Comparison of ENCODE assay signal across 1 cellular context in genomic region chr6:127365874-127366273, GRCh38.
TF ChIP-seq lines count a peak whose summit lies in the region.

No MANE protein-coding gene starts in this region.

TF ChIP-seq in K562, 482 proteins besides CTCF, POLR2A, EP300 and RAD21:
- TF ChIP-seq ZNF707 (CRISPR knock-in tag; conservative IDR thresholded peaks at IDR 0.05): no peak
- TF ChIP-seq POLR2AphosphoS5 (IDR thresholded peaks at IDR 0.05; ENCODE audit: control insufficient read depth, insufficient read depth, low read depth, low read length): no peak
- TF ChIP-seq, protein P1, sequence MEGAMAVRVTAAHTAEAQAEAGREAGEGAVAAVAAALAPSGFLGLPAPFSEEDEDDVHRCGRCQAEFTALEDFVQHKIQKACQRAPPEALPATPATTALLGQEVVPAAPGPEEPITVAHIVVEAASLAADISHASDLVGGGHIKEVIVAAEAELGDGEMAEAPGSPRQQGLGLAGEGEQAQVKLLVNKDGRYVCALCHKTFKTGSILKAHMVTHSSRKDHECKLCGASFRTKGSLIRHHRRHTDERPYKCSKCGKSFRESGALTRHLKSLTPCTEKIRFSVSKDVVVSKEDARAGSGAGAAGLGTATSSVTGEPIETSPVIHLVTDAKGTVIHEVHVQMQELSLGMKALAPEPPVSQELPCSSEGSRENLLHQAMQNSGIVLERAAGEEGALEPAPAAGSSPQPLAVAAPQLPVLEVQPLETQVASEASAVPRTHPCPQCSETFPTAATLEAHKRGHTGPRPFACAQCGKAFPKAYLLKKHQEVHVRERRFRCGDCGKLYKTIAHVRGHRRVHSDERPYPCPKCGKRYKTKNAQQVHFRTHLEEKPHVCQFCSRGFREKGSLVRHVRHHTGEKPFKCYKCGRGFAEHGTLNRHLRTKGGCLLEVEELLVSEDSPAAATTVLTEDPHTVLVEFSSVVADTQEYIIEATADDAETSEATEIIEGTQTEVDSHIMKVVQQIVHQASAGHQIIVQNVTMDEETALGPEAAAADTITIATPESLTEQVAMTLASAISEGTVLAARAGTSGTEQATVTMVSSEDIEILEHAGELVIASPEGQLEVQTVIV (CRISPR knock-in tag; IDR thresholded peaks at IDR 0.05; ENCODE audit: borderline replicate concordance): no peak
- no peak for TF ChIP-seq PRMT5 (CRISPR knock-in tag; IDR thresholded peaks at IDR 0.05)
- TF ChIP-seq SLC30A9 (CRISPR knock-in tag; IDR thresholded peaks at IDR 0.05): no peak
- TF ChIP-seq HOMEZ (CRISPR knock-in tag; IDR thresholded peaks at IDR 0.05): no peak
- TF ChIP-seq ZNF696 (CRISPR knock-in tag; conservative IDR thresholded peaks at IDR 0.05): no peak
- no peak for TF ChIP-seq RBM14 (IDR thresholded peaks at IDR 0.05; ENCODE audit: borderline replicate concordance, insufficient read depth, low read depth, low read length)
- TF ChIP-seq, protein P2, sequence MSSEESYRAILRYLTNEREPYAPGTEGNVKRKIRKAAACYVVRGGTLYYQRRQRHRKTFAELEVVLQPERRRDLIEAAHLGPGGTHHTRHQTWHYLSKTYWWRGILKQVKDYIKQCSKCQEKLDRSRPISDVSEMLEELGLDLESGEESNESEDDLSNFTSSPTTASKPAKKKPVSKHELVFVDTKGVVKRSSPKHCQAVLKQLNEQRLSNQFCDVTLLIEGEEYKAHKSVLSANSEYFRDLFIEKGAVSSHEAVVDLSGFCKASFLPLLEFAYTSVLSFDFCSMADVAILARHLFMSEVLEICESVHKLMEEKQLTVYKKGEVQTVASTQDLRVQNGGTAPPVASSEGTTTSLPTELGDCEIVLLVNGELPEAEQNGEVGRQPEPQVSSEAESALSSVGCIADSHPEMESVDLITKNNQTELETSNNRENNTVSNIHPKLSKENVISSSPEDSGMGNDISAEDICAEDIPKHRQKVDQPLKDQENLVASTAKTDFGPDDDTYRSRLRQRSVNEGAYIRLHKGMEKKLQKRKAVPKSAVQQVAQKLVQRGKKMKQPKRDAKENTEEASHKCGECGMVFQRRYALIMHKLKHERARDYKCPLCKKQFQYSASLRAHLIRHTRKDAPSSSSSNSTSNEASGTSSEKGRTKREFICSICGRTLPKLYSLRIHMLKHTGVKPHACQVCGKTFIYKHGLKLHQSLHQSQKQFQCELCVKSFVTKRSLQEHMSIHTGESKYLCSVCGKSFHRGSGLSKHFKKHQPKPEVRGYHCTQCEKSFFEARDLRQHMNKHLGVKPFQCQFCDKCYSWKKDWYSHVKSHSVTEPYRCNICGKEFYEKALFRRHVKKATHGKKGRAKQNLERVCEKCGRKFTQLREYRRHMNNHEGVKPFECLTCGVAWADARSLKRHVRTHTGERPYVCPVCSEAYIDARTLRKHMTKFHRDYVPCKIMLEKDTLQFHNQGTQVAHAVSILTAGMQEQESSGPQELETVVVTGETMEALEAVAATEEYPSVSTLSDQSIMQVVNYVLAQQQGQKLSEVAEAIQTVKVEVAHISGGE (CRISPR knock-in tag; IDR thresholded peaks at IDR 0.05): no peak
- TF ChIP-seq E2F3 (CRISPR knock-in tag; IDR thresholded peaks at IDR 0.05): no peak
- TF ChIP-seq ETV6 (IDR thresholded peaks at IDR 0.05; ENCODE audit: borderline replicate concordance in 1 of 2, low read depth in 2 of 2, low read length in 1 of 2): no peak
- no peak for TF ChIP-seq ETV6 (CRISPR knock-in tag; IDR thresholded peaks at IDR 0.05; ENCODE audit: borderline replicate concordance)
- TF ChIP-seq MAFG (tag; conservative IDR thresholded peaks at IDR 0.05): no peak
- no peak for TF ChIP-seq CBX8 (IDR thresholded peaks at IDR 0.05; ENCODE audit: borderline replicate concordance, extremely low read depth, low read depth, low read length, poor library complexity, severe bottlenecking)
- TF ChIP-seq MAFK (IDR thresholded peaks at IDR 0.05; ENCODE audit: low read length): no peak
